In the genomic region with DNA sequence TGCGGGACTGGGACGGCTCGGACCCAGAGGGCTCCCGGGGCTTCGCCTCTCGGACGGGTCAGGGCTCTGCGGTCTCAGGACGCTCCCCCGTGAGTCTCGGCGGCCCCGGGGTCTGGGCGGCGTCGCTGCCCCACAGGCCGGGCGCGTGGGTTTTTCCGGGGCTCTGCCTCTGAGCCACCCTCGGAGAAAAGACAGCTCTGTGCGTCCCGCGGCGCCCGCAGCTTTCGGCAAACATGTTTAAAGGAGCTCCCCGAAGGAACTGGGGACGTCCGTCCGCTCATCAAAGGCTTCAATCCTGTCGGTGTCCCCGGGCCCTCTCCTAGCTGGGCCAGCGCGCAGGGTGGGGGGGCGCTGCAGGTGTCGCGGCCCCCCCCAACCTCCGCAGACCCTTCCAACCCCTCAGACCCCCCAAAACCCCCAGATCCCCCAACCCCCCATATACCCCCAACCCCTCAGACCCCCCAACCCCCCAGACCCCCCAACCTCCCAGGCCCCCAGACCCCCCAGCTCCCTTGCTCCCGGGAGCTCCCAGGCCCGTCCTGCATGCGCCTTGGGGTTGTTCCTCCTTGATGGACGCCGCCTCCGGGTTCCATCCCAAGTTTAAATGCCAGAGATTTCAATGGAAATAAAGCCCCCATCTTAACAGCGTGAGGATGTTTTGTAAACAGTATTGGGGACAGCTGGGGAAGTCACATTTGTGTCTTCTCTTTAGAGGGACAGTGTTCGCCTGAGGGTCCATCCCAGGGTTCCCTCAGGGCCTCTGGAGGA, we compare ENCODE assay signal across 8 cellular contexts. TPM values are rescaled to one million over a fixed set of nuclear protein-coding genes. Genes with fewer than 3 reads are reported as not detected.
DNase-seq lines count a peak whose midpoint lies in the region; ATAC-seq and TF ChIP-seq lines count a peak whose summit lies in the region.

No MANE protein-coding gene starts in this region.

- H3K36me3 Mint-ChIP-seq in HFFc6 (ENCODE audit: low read depth) = peaks cover 18% of the 10 kb centered on the region
- H3K36me3 Mint-ChIP-seq in activated CD8-positive, alpha-beta T cell treated with anti-CD3 and anti-CD28 coated beads for 36 hours (ENCODE audit: low read depth) = peaks cover 24% of the 10 kb centered on the region

- H3K4me1 Mint-ChIP-seq in HFFc6 (ENCODE audit: low read depth) = peaks cover 8% of the 10 kb centered on the region; the same call in 1 of the 2 replicates
- H3K4me1 Mint-ChIP-seq in activated CD8-positive, alpha-beta T cell treated with anti-CD3 and anti-CD28 coated beads for 36 hours (ENCODE audit: low read depth) = peaks cover 22% of the 10 kb centered on the region

- H3K9me3 Mint-ChIP-seq in HFFc6 = peaks cover 11% of the 10 kb centered on the region
- H3K9me3 Mint-ChIP-seq in activated CD8-positive, alpha-beta T cell treated with anti-CD3 and anti-CD28 coated beads for 36 hours = peaks cover 9% of the 10 kb centered on the region

- POLR2A ChIA-PET in activated CD8-positive, alpha-beta T cell treated with anti-CD3 and anti-CD28 coated beads for 36 hours (lab: Charles Lee) = interaction anchor here (0.6 to 1.4 kb wide), 7 partner anchors 13 to 144 kb away, joined by 3 read pairs; no protein-coding TSS in a partner anchor

- H3K27me3 Mint-ChIP-seq in HFFc6 (ENCODE audit: insufficient read depth) = peaks cover 20% of the 10 kb centered on the region
- H3K27me3 Mint-ChIP-seq in activated CD8-positive, alpha-beta T cell treated with anti-CD3 and anti-CD28 coated beads for 36 hours = peaks cover 7% of the 10 kb centered on the region

- peak overlapping the region; percentile 40 for H3K4me3 ChIP-seq in fibroblast of mammary gland (ENCODE audit: control insufficient read depth, low read depth, low read length)

- peak; percentile 1 for ATAC-seq in activated CD8-positive, alpha-beta T cell treated with anti-CD3 and anti-CD28 coated beads for 36 hours
- ATAC-seq in HG03175 (IDR thresholded peaks at IDR 0.05; ENCODE audit: unreplicated experiment) = no peak

- no peak overlapping the region for H3K27ac Mint-ChIP-seq in HFFc6
- no peak overlapping the region for H3K27ac Mint-ChIP-seq in activated CD8-positive, alpha-beta T cell treated with anti-CD3 and anti-CD28 coated beads for 36 hours

- no peak for TF ChIP-seq CTCF in HFFc6 (IDR thresholded peaks at IDR 0.05)
- TF ChIP-seq CTCF in activated CD8-positive, alpha-beta T cell treated with anti-CD3 and anti-CD28 coated beads for 36 hours (IDR thresholded peaks at IDR 0.05) = no peak
- no peak for TF ChIP-seq CTCF in fibroblast of mammary gland (conservative IDR thresholded peaks at IDR 0.05; ENCODE audit: control insufficient read depth, insufficient read depth, low read depth, low read length)

- peak; percentile 62 for DNase-seq in AG08396 (ENCODE audit: low spot score)
- DNase-seq in HFFc6 = no peak
- DNase-seq in activated CD8-positive, alpha-beta T cell treated with anti-CD3 and anti-CD28 coated beads for 36 hours = peak; percentile 73
- DNase-seq in fibroblast of mammary gland (ENCODE audit: low read depth) = no peak
- DNase-seq in posterior vena cava (ENCODE audit: low spot score) = peak; percentile 85
- no peak for DNase-seq in DMS153 treated with DMSO at 0.1 percent for 48 hours (lab: John Stamatoyannopoulos, UW; ENCODE audit: unreplicated experiment)
- no peak for DNase-seq in inferior parietal cortex (ENCODE audit: extremely low spot score)

- H3K4me3 Mint-ChIP-seq in HFFc6 = peak overlapping the region; percentile 24; the same call in 1 of the 2 replicates
- H3K4me3 Mint-ChIP-seq in activated CD8-positive, alpha-beta T cell treated with anti-CD3 and anti-CD28 coated beads for 36 hours = peak overlapping the region; percentile 55

- CTCF ChIA-PET in activated CD8-positive, alpha-beta T cell treated with anti-CD3 and anti-CD28 coated beads for 36 hours (lab: Charles Lee) = interaction anchor here (0.8 to 5.1 kb wide), 5 partner anchors 13 to 254 kb away, joined by 3 to 25 read pairs (median 3); no protein-coding TSS in a partner anchor

- intact Hi-C loops in activated CD8-positive, alpha-beta T cell treated with anti-CD3 and anti-CD28 coated beads for 36 hours (cut with micrococcal nuclease) = no loop called here
- intact Hi-C loops in posterior vena cava (cut with DNase I) = no loop called here

RNA-seq across cellular contexts. Expression of a gene that starts 1.0 kb away (rescaled TPM):
- total RNA-seq in HFFc6 (2021; fragmentation: NEBNext Ultra II Directional; extraction: Animal tissue kit (Norgen Biotek cat#: 25700)) = 10 to 100 TPM in 1 of 6 experiments, 1 to 10 TPM in 5; 8.7 to 10.3 (median 9.6) TPM
- 10 to 100 TPM; 17.5 to 20.3 TPM for total RNA-seq in activated CD8-positive, alpha-beta T cell treated with anti-CD3 and anti-CD28 coated beads for 36 hours
- total RNA-seq in posterior vena cava = 1 to 10 TPM; 6.7 to 7.4 TPM

RNA-seq across cellular contexts. Expression of a gene that starts 42.8 kb away (rescaled TPM):
- not detected for total RNA-seq in HFFc6 (2021; fragmentation: NEBNext Ultra II Directional; extraction: Animal tissue kit (Norgen Biotek cat#: 25700))
- not detected for total RNA-seq in activated CD8-positive, alpha-beta T cell treated with anti-CD3 and anti-CD28 coated beads for 36 hours
- total RNA-seq in posterior vena cava = not detected

RNA-seq across cellular contexts. Expression of a gene that starts 56.8 kb away (rescaled TPM):
- total RNA-seq in HFFc6 (2021; fragmentation: NEBNext Ultra II Directional; extraction: Animal tissue kit (Norgen Biotek cat#: 25700)) = not detected
- not detected for total RNA-seq in activated CD8-positive, alpha-beta T cell treated with anti-CD3 and anti-CD28 coated beads for 36 hours
- total RNA-seq in posterior vena cava = under 1 TPM in 1 of 2 donors, not detected in 1; 0.19 TPM

Comparison
In these comparisons a context has a peak if more than half of its experiments do, and no peak if none do; other contexts are left out.
1. DNase-seq: peak in AG08396 (single experiment), activated CD8-positive, alpha-beta T cell treated with anti-CD3 and anti-CD28 coated beads for 36 hours (single experiment) and posterior vena cava (single experiment); none in HFFc6 (single experiment), fibroblast of mammary gland (single experiment), DMS153 treated with DMSO at 0.1 percent for 48 hours (single experiment) and inferior parietal cortex (single experiment).